8 cellular contexts compared by ENCODE assay signal in the genomic region with DNA sequence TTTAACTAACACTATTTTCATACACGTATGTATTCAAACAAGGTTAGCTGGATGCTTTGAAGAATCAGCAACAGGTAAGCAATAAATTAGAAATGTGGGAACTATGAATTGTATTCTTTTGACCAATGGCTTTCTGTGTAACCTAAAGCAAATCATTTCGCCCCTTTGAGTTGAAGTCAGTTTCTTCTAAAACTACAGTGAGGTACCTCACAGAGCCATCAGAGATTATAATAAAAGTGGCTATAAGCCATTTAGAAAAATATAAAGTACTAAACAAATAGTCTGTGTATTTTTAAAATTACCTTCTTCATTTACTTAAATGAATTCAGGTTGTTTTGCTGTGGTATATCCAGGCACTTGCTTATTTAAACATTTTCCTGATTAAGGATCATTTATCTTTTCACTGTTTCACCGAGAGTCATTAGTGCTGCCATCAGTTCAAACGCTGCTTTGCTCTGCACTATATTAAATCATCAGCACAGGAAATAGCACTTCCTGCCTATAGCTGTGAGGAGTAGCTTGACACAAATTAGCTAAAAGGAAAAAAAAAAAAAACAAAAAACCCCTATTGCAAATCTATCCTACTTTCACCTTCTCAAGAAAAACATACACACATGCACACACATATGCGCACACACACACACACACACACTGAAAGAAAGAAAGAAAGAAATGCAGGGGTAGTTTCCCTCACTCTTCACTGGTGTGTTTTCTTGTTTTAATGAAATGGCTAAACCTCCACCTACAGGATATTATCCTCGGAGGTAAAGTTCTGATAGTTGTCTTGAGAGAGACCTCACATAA.
DNase-seq lines count a peak whose midpoint lies in the region; ATAC-seq and TF ChIP-seq lines count a peak whose summit lies in the region.
"Had no signal": no experiment of that assay in that cellular context is flagged by ENCODE, and none has a peak within 500 bp of the region (broad histone marks: within the 10 kb centered on the region; RNA-seq: fewer than 3 reads in every experiment).

No MANE protein-coding gene starts in this region.

- no peaks in the 10 kb centered on the region for H4K20me1 ChIP-seq in OCI-LY1 (ENCODE audit: insufficient read depth, low read length)

- no peaks in the 10 kb centered on the region for H3F3A ChIP-seq in OCI-LY1 (ENCODE audit: insufficient read depth, low read length)

- H3K27me3 ChIP-seq in OCI-LY1 (ENCODE audit: insufficient read depth, low read length) = no peaks in the 10 kb centered on the region
- H3K27me3 ChIP-seq: heart left ventricle had no signal

- peak; percentile 88 for ATAC-seq in GM18867 (IDR thresholded peaks at IDR 0.05; ENCODE audit: unreplicated experiment)

- H3K9ac ChIP-seq in OCI-LY1 (ENCODE audit: low read length) = peak overlapping the region; percentile 58

- POLR2A ChIA-PET in HEK293 (lab: Yijun Ruan, JAX) = interaction anchor here (0.6 kb wide), 1 partner anchor 59 kb away, joined by 4 read pairs; no protein-coding TSS in a partner anchor

- TF ChIP-seq CTCF in HEK293 (tag by site-specific recombination; IDR thresholded peaks at IDR 0.05) (no peak), OCI-LY1 (IDR thresholded peaks at IDR 0.05; ENCODE audit: low read length) (no peak)

- DNase-seq in germinal center (ENCODE audit: low spot score) = peak; percentile 20
- DNase-seq in GM19240 (ENCODE audit: insufficient read length, low spot score) = no peak
- DNase-seq in NCI-H187 (lab: John Stamatoyannopoulos, UW) = no peak
- DNase-seq in NK-92 (lab: John Stamatoyannopoulos, UW; ENCODE audit: unreplicated experiment) = no peak
- DNase-seq: heart left ventricle had no signal

- CTCF ChIA-PET in HEK293 (lab: Yijun Ruan, JAX) = interaction anchor here (0.6 kb wide), 1 partner anchor 289 kb away, joined by 3 read pairs; no protein-coding TSS in a partner anchor

- H3K36me3 ChIP-seq in HEK293 (ENCODE audit: control insufficient read depth in 2 of 2, insufficient read depth in 1 of 2, low read length in 2 of 2) (no peaks in the 10 kb centered on the region), OCI-LY1 (ENCODE audit: insufficient read depth, low read length) (no peaks in the 10 kb centered on the region)
- H3K36me3 ChIP-seq: heart left ventricle had no signal

- H3K9me2 ChIP-seq in OCI-LY1 (ENCODE audit: low read depth, low read length) = no peaks in the 10 kb centered on the region

- peak overlapping the region; percentile 31; the same call in 1 of the 2 replicates for H2AFZ ChIP-seq in OCI-LY1 (ENCODE audit: low read length)

- peak overlapping the region; percentile 66 for H3K4me2 ChIP-seq in OCI-LY1 (ENCODE audit: low read length)

- H3K9me3 ChIP-seq in HEK293 (ENCODE audit: control insufficient read depth, insufficient read depth, low read depth, low read length) (no peaks in the 10 kb centered on the region), OCI-LY1 (ENCODE audit: low read length) (no peaks in the 10 kb centered on the region)
- H3K9me3 ChIP-seq: heart left ventricle had no signal

- no peaks in the 10 kb centered on the region for H3K79me2 ChIP-seq in OCI-LY1 (ENCODE audit: insufficient read depth, low read length)

- H3K27ac ChIP-seq in HEK293 (ENCODE audit: extremely low read depth, low read depth, low read length) (no peak overlapping the region), OCI-LY1 (ENCODE audit: low read depth, low read length, poor library complexity, severe bottlenecking) (peak overlapping the region; percentile 88)

- no peak overlapping the region for H3K4me3 ChIP-seq in HEK293 (ENCODE audit: low read depth, low read length)
- H3K4me3 ChIP-seq in OCI-LY1 (ENCODE audit: low read depth, low read length, poor library complexity, severe bottlenecking) = peak overlapping the region; percentile 42
- H3K4me3 ChIP-seq: heart left ventricle had no signal

- H3K4me1 ChIP-seq in HEK293 (ENCODE audit: control insufficient read depth, insufficient read depth, low read length) (no peaks in the 10 kb centered on the region), OCI-LY1 (ENCODE audit: insufficient read depth, low read length, severe bottlenecking) (peaks cover 42% of the 10 kb centered on the region)

TF ChIP-seq in HEK293, 187 proteins besides CTCF, POLR2A, EP300 and RAD21:
- no peak for TF ChIP-seq TRIM28 (IDR thresholded peaks at IDR 0.05; ENCODE audit: borderline replicate concordance, low read length)
- TF ChIP-seq, protein P1, sequence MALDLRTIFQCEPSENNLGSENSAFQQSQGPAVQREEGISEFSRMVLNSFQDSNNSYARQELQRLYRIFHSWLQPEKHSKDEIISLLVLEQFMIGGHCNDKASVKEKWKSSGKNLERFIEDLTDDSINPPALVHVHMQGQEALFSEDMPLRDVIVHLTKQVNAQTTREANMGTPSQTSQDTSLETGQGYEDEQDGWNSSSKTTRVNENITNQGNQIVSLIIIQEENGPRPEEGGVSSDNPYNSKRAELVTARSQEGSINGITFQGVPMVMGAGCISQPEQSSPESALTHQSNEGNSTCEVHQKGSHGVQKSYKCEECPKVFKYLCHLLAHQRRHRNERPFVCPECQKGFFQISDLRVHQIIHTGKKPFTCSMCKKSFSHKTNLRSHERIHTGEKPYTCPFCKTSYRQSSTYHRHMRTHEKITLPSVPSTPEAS (tag by site-specific recombination; IDR thresholded peaks at IDR 0.05) = peak; percentile 77
